Comparison of ENCODE assay signal across 8 cellular contexts in the genomic region with DNA sequence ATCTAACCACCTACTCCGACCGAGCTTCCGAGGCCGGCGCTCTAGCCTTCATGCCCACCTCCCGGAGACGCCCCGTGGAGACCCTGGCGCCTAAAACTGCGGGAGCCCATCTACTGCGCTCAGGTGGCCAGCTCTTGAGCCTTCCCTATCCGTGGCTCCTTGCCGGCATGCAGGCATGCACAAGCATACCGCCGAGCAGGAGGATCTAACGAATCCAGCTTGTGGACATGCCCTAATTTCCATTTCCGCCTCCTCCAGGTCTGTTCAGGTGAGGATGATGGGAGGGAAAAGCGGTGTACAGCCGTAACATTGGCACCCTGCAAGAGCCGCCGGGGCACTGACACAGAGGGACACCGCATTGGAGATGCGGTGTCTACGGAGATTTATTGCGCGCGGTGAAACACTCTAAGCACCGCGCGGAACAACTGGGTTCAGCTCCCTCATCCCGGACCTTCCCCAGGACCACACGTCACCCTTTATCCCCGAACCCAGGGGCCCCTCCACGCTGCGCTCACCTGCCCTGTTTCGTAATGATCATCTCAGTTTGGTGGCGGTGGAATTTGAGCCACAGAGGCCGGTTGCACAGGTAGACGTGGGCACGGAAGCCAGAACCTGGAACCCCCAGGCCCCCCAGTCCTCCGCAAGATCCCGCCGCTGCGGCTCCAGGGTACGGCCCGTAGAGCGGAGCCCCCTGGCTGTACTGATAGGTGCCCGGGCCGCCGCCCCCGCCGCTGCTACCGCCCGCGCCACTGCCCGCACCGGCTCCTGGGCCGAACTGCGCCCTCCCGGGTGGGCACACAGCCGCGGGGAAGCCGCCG. TPM values are rescaled to one million over a fixed set of nuclear protein-coding genes. Genes with fewer than 3 reads are reported as not detected.
DNase-seq lines count a peak whose midpoint lies in the region; ATAC-seq, FAIRE-seq and TF ChIP-seq lines count a peak whose summit lies in the region.

No MANE protein-coding gene starts in this region.

- TF ChIP-seq CTCF in GM12875 (IDR thresholded peaks at IDR 0.05; ENCODE audit: borderline replicate concordance, insufficient read depth, low read depth, low read length) (no peak; the same call in 1 of the 2 replicates), astrocyte (IDR thresholded peaks at IDR 0.05; ENCODE audit: insufficient read depth, low read depth, low read length) (no peak), left lung (IDR thresholded peaks at IDR 0.05) (no peak), type B pancreatic cell (conservative IDR thresholded peaks at IDR 0.05) (no peak)

- ATAC-seq in HG03460 (IDR thresholded peaks at IDR 0.05; ENCODE audit: unreplicated experiment) (peak; percentile 15), left lung (peak; percentile 32)

- no peaks in the 10 kb centered on the region for H3K36me3 Mint-ChIP-seq in astrocyte (ENCODE audit: low read depth, unreplicated experiment)
- no peaks in the 10 kb centered on the region for H3K36me3 Mint-ChIP-seq in type B pancreatic cell

- no peaks in the 10 kb centered on the region for H3K79me2 ChIP-seq in astrocyte (ENCODE audit: insufficient read depth, low read length)

- no peak overlapping the region for H3K9ac ChIP-seq in astrocyte (ENCODE audit: low read length)

- H3K27me3 ChIP-seq in astrocyte (ENCODE audit: insufficient read depth, low read length) = peaks cover 95% of the 10 kb centered on the region
- H3K27me3 ChIP-seq in left lung = peaks cover 82 to 100% of the 10 kb centered on the region in 2 donors

- H3K4me1 ChIP-seq in astrocyte (ENCODE audit: insufficient read depth, low read length) = peaks cover 17% of the 10 kb centered on the region
- H3K4me1 ChIP-seq in left lung = peaks cover 15 to 38% of the 10 kb centered on the region in 2 donors

- H3K27ac ChIP-seq in astrocyte (ENCODE audit: low read depth, low read length) (no peak overlapping the region), left lung (peak overlapping the region in 1 of 2 donors; percentile 3)

- intact Hi-C loops in left lung (cut with DNase I) = no loop called here

- DNase-seq in astrocyte (ENCODE audit: low read depth) (no peak), left lung (peak in 1 of 2 donors; percentile 80), type B pancreatic cell (ENCODE audit: extremely low spot score, unreplicated experiment) (no peak), GOT3 (lab: John Stamatoyannopoulos, UW) (no peak), RPMI8226 (no peak), OCI-M1 (lab: John Stamatoyannopoulos, UW) (no peak)

- no peaks in the 10 kb centered on the region for H3K4me1 Mint-ChIP-seq in astrocyte (ENCODE audit: low read depth, unreplicated experiment)
- peaks cover 18% of the 10 kb centered on the region for H3K4me1 Mint-ChIP-seq in type B pancreatic cell (ENCODE audit: unreplicated experiment)

- H3K4me3 Mint-ChIP-seq in astrocyte (ENCODE audit: unreplicated experiment) (peak overlapping the region; percentile 20), type B pancreatic cell (peak overlapping the region; percentile 77)

- H3K36me3 ChIP-seq in astrocyte (ENCODE audit: insufficient read depth, low read length) = no peaks in the 10 kb centered on the region
- no peaks in the 10 kb centered on the region for H3K36me3 ChIP-seq in left lung

- H3K27ac Mint-ChIP-seq in astrocyte (ENCODE audit: unreplicated experiment) (peak overlapping the region; percentile 47), type B pancreatic cell (no peak overlapping the region)

- FAIRE-seq in astrocyte (lab: Jason Lieb, UNC) = no peak

- H3K9me3 ChIP-seq in astrocyte (ENCODE audit: insufficient read depth, low read depth, low read length) (no peaks in the 10 kb centered on the region), left lung (no peaks in the 10 kb centered on the region)

- H3K9me3 Mint-ChIP-seq in astrocyte (ENCODE audit: unreplicated experiment) = peaks cover 17% of the 10 kb centered on the region
- H3K9me3 Mint-ChIP-seq in type B pancreatic cell = peaks cover 5% of the 10 kb centered on the region

- peak overlapping the region; percentile 79 for H3K4me2 ChIP-seq in astrocyte (ENCODE audit: low read length)

- H3K4me3 ChIP-seq in GM12875 (ENCODE audit: low read depth, low read length) (peak overlapping the region; percentile 50), astrocyte (ENCODE audit: insufficient read depth, low read depth, low read length) (peak overlapping the region; percentile 24), left lung (peak overlapping the region; percentile 18 to 37)

- peaks cover 10% of the 10 kb centered on the region for H4K20me1 ChIP-seq in astrocyte (ENCODE audit: insufficient read depth, low read length)

- H3K27me3 Mint-ChIP-seq in astrocyte (ENCODE audit: low read depth, unreplicated experiment) (peaks cover 88% of the 10 kb centered on the region), type B pancreatic cell (peaks cover 94% of the 10 kb centered on the region)

- peak overlapping the region; percentile 69 for H2AFZ ChIP-seq in astrocyte (ENCODE audit: low read depth, low read length)

RNA-seq across cellular contexts. Expression of a gene that starts 1.0 kb away (rescaled TPM):
- total RNA-seq in astrocyte (not detected in 2 replicates), left lung (under 1 TPM; 0.26 to 0.94 TPM), type B pancreatic cell (ENCODE audit: low replicate concordance) (not detected in 2 replicates)
